In genomic region chr2:242088471-242089212, GRCh38 we compare ENCODE assay signal across 8 cellular contexts.
DNase-seq lines count a peak whose midpoint lies in the region; ATAC-seq, FAIRE-seq and TF ChIP-seq lines count a peak whose summit lies in the region.

No MANE protein-coding gene starts in this region.

- DNase-seq in GM13977 (ENCODE audit: low spot score) (peak; percentile 94), NCI-H1436 (lab: John Stamatoyannopoulos, UW) (peak; percentile 84), T follicular helper cell (ENCODE audit: low read depth) (peak; percentile 88), adrenal gland (peak; percentile 89 to 96 (median 92)), left ventricle myocardium superior (peak; percentile 96), psoas muscle (peak; percentile 92 to 96), urothelium cell line (ENCODE audit: low spot score) (peak; percentile 94)

- TF ChIP-seq POLR2A in adrenal gland (IDR thresholded peaks at IDR 0.05) = peak; percentile 56 to 84

- 0 to 2% (median 1%) methylated on average over 7 to 103 of the region's 103 CpGs for WGBS in adrenal gland, 4 donors
- WGBS in psoas muscle, 3 donors = 0 to 1% (median 1%) methylated on average over 34 to 103 of the region's 103 CpGs

- H3K36me3 ChIP-seq in adrenal gland (replicated peaks in 1 of 2) = no peaks in the 10 kb centered on the region
- no peaks in the 10 kb centered on the region for H3K36me3 ChIP-seq in psoas muscle (ENCODE audit: insufficient read depth in 1 of 2, low read depth in 1 of 2)

- FAIRE-seq in urothelium cell line (lab: Jason Lieb, UNC) = no peak

- ATAC-seq in HG02840 (IDR thresholded peaks at IDR 0.05; ENCODE audit: low FRiP score, unreplicated experiment) = peak; percentile 88
- ATAC-seq in left ventricle myocardium superior = peak; percentile 88
- ATAC-seq in psoas muscle = peak; percentile 99 to 100 (median 100)

- peak overlapping the region; percentile 37 to 91 (median 74) for H3K4me3 ChIP-seq in adrenal gland
- H3K4me3 ChIP-seq in psoas muscle = peak overlapping the region; percentile 87

- intact Hi-C loops in adrenal gland (cut with DNase I) (no loop called here), left ventricle myocardium superior (cut with micrococcal nuclease) (no loop called here), psoas muscle (cut with DNase I) (no loop called here)

- peak overlapping the region in 3 of 5 donors; percentile 64 to 84 (median 65) for H3K27ac ChIP-seq in adrenal gland
- H3K27ac ChIP-seq in psoas muscle = peak overlapping the region; percentile 74

- peaks cover 0 to 9% of the 10 kb centered on the region in 2 donors for H3K4me1 ChIP-seq in adrenal gland (replicated peaks in 1 of 2)
- H3K4me1 ChIP-seq in psoas muscle = peaks cover 3% of the 10 kb centered on the region

- in situ Hi-C loops in GM13977 (cut with MboI; ENCODE audit: low pct_unique_long_range_greater_than_20kb, low sequenced_read_pairs, unreplicated experiment) = no loop called here

- H3K27me3 ChIP-seq in adrenal gland = no peaks in the 10 kb centered on the region
- H3K27me3 ChIP-seq in psoas muscle (ENCODE audit: insufficient read depth in 3 of 3, low read length in 2 of 3) = no peaks in the 10 kb centered on the region

- TF ChIP-seq CTCF in GM13977 (IDR thresholded peaks at IDR 0.05; ENCODE audit: extremely low read depth, insufficient read depth, missing control alignments) (no peak), adrenal gland (IDR thresholded peaks at IDR 0.05) (no peak), psoas muscle (IDR thresholded peaks at IDR 0.05) (no peak)

- H3K9me3 ChIP-seq in adrenal gland (replicated peaks in 1 of 3) (no peaks in the 10 kb centered on the region), psoas muscle (no peaks in the 10 kb centered on the region)

Comparison
In these comparisons a context has a peak if more than half of its experiments do, and no peak if none do; other contexts are left out.
1. Peak in every context shown above with its lines: DNase-seq, ATAC-seq, H3K4me3 ChIP-seq and H3K27ac ChIP-seq.